2 cellular contexts compared by ENCODE assay signal in genomic region chr16:71627631-71628236, GRCh38.
TF ChIP-seq lines count a peak whose summit lies in the region.

No MANE protein-coding gene starts in this region.

TF ChIP-seq in HCT116, 20 proteins besides CTCF, POLR2A, EP300 and RAD21:
- TF ChIP-seq EZH2 (IDR thresholded peaks at IDR 0.05) (no peak), JUND (IDR thresholded peaks at IDR 0.05) (no peak), YY1 (IDR thresholded peaks at IDR 0.05; ENCODE audit: extremely low read depth, insufficient replicate concordance, low read depth, low read length) (no peak), EZH2phosphoT487 (IDR thresholded peaks at IDR 0.05; ENCODE audit: borderline replicate concordance) (no peak), EGR1 (IDR thresholded peaks at IDR 0.05; ENCODE audit: low read depth) (no peak), SP1 (IDR thresholded peaks at IDR 0.05; ENCODE audit: low read depth) (no peak), POLR2AphosphoS5 (IDR thresholded peaks at IDR 0.05; ENCODE audit: low read depth, low read length) (no peak), ZBTB33 (IDR thresholded peaks at IDR 0.05; ENCODE audit: extremely low read depth, insufficient replicate concordance, low read length) (no peak), SRF (IDR thresholded peaks at IDR 0.05; ENCODE audit: low read depth) (no peak), SIN3A (IDR thresholded peaks at IDR 0.05; ENCODE audit: low read depth) (no peak), ELF1 (IDR thresholded peaks at IDR 0.05; ENCODE audit: borderline replicate concordance, low read depth) (no peak), REST (IDR thresholded peaks at IDR 0.05; ENCODE audit: low read depth) (no peak)

TF ChIP-seq in K562, 482 proteins besides CTCF, POLR2A, EP300 and RAD21:
- TF ChIP-seq FOSL1 (tag; conservative IDR thresholded peaks at IDR 0.05) (no peak), HNRNPH1 (optimal IDR thresholded peaks at IDR 0.05; ENCODE audit: low read depth, low read length) (no peak), ZNF232 (CRISPR knock-in tag; IDR thresholded peaks at IDR 0.05) (no peak), SAFB (IDR thresholded peaks at IDR 0.05; ENCODE audit: borderline replicate concordance, low read depth, low read length) (no peak), PATZ1 (CRISPR knock-in tag; IDR thresholded peaks at IDR 0.05; ENCODE audit: borderline replicate concordance) (no peak), RB1 (IDR thresholded peaks at IDR 0.05; ENCODE audit: low read depth) (no peak), PTRF (tag; IDR thresholded peaks at IDR 0.05) (no peak), CBFB (CRISPR knock-in tag; IDR thresholded peaks at IDR 0.05) (no peak)
